Comparison of ENCODE assay signal across 8 cellular contexts in the genomic region with DNA sequence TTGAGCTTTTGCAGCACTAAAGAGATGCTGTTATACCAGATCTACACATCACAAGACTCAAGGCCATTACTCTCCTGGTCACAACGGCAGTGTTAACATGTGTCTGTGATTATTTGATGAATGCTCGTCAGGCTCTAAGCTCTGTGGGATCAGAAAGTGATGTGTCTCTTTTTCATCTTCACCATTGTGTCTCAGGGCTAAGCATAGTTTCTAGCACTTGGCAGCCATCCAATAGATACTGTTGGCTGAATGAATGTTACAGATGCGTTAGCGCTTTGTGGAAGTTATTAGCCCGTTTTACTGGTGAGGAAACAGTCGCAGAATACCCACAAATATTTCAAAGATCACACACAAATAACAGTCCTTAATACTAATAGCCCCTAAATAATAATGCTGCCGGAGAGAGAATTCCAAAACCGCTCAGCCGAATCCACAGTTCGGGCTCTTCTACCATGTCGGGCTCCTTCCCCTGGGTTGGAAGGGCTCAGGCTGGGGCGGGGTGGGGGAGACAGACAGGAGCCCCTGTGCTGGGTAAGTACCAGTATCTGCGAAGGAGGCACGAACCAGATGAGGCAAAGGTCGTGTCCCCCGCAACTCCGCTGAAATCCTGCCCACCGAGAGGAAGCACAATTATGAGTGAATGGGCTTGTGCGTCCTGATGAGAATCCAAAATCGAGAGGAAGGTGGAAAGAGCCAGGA. TPM values are rescaled to one million over a fixed set of nuclear protein-coding genes. Genes with fewer than 3 reads are reported as not detected.
DNase-seq lines count a peak whose midpoint lies in the region; ATAC-seq, FAIRE-seq and TF ChIP-seq lines count a peak whose summit lies in the region.

No MANE protein-coding gene starts in this region.

- H3K27me3 Mint-ChIP-seq in activated naive CD4-positive, alpha-beta T cell treated with anti-CD3 and anti-CD28 coated beads for 36 hours (ENCODE audit: low read depth) = peaks cover 43% of the 10 kb centered on the region
- H3K27me3 Mint-ChIP-seq in activated naive CD8-positive, alpha-beta T cell treated with anti-CD3 and anti-CD28 coated beads, Interleukin-2, amount 10 ng/mL, durations not matched to agents 7 days and 5 days = peaks cover 86% of the 10 kb centered on the region

- no peak for TF ChIP-seq POLR2A in upper lobe of left lung (IDR thresholded peaks at IDR 0.05)

- CTCF ChIA-PET in activated naive CD4-positive, alpha-beta T cell treated with anti-CD3 and anti-CD28 coated beads for 36 hours (lab: Charles Lee) = interaction anchor here (0.7 kb wide), 1 partner anchor 493 kb away, joined by 3 read pairs; no protein-coding TSS in a partner anchor

- intact Hi-C loops in activated naive CD4-positive, alpha-beta T cell treated with anti-CD3 and anti-CD28 coated beads for 36 hours (cut with micrococcal nuclease) = no loop called here

- no peaks in the 10 kb centered on the region for H3K9me3 Mint-ChIP-seq in activated naive CD4-positive, alpha-beta T cell treated with anti-CD3 and anti-CD28 coated beads for 36 hours
- no peaks in the 10 kb centered on the region for H3K9me3 Mint-ChIP-seq in activated naive CD8-positive, alpha-beta T cell treated with anti-CD3 and anti-CD28 coated beads, Interleukin-2, amount 10 ng/mL, durations not matched to agents 7 days and 5 days

- H3K4me3 Mint-ChIP-seq in activated naive CD4-positive, alpha-beta T cell treated with anti-CD3 and anti-CD28 coated beads for 36 hours = peak overlapping the region; percentile 75
- peak overlapping the region; percentile 85 for H3K4me3 Mint-ChIP-seq in activated naive CD8-positive, alpha-beta T cell treated with anti-CD3 and anti-CD28 coated beads, Interleukin-2, amount 10 ng/mL, durations not matched to agents 7 days and 5 days

- H3K27me3 ChIP-seq in upper lobe of left lung = peaks cover 0 to 5% (median 0%) of the 10 kb centered on the region in 4 donors

- DNase-seq in activated naive CD4-positive, alpha-beta T cell treated with anti-CD3 and anti-CD28 coated beads for 36 hours = no peak
- no peak for DNase-seq in activated naive CD4-positive, alpha-beta T cell treated with anti-CD3 and anti-CD28 coated beads, Interleukin-2, amount 50 U/mL, for 16 hours
- no peak for DNase-seq in activated naive CD8-positive, alpha-beta T cell treated with anti-CD3 and anti-CD28 coated beads, Interleukin-2, amount 10 ng/mL, durations not matched to agents 7 days and 5 days
- no peak for DNase-seq in upper lobe of left lung
- no peak for DNase-seq in HK-2 (ENCODE audit: unreplicated experiment)

- no peaks in the 10 kb centered on the region for H3K9me3 ChIP-seq in upper lobe of left lung

- no peaks in the 10 kb centered on the region for H3K36me3 ChIP-seq in upper lobe of left lung

- no peak for TF ChIP-seq EP300 in upper lobe of left lung (IDR thresholded peaks at IDR 0.05)

- no peak overlapping the region for H3K27ac Mint-ChIP-seq in activated naive CD4-positive, alpha-beta T cell treated with anti-CD3 and anti-CD28 coated beads for 36 hours
- H3K27ac Mint-ChIP-seq in activated naive CD8-positive, alpha-beta T cell treated with anti-CD3 and anti-CD28 coated beads, Interleukin-2, amount 10 ng/mL, durations not matched to agents 7 days and 5 days = no peak overlapping the region

- POLR2A ChIA-PET in activated naive CD8-positive, alpha-beta T cell treated with anti-CD3 and anti-CD28 coated beads, Interleukin-2, amount 10 ng/mL, durations not matched to agents 7 days and 5 days (lab: Charles Lee) = interaction anchor here (0.6 kb wide), 1 partner anchor 84 kb away, joined by 3 read pairs; no protein-coding TSS in a partner anchor

- H3K36me3 Mint-ChIP-seq in activated naive CD4-positive, alpha-beta T cell treated with anti-CD3 and anti-CD28 coated beads for 36 hours (ENCODE audit: low read depth) = no peaks in the 10 kb centered on the region
- no peaks in the 10 kb centered on the region for H3K36me3 Mint-ChIP-seq in activated naive CD8-positive, alpha-beta T cell treated with anti-CD3 and anti-CD28 coated beads, Interleukin-2, amount 10 ng/mL, durations not matched to agents 7 days and 5 days

- H3K4me1 Mint-ChIP-seq in activated naive CD4-positive, alpha-beta T cell treated with anti-CD3 and anti-CD28 coated beads for 36 hours (ENCODE audit: low read depth) = peaks cover 16% of the 10 kb centered on the region
- peaks cover 18% of the 10 kb centered on the region for H3K4me1 Mint-ChIP-seq in activated naive CD8-positive, alpha-beta T cell treated with anti-CD3 and anti-CD28 coated beads, Interleukin-2, amount 10 ng/mL, durations not matched to agents 7 days and 5 days

- peaks cover 15 to 22% (median 17%) of the 10 kb centered on the region in 4 donors for H3K4me1 ChIP-seq in upper lobe of left lung

- ATAC-seq in activated naive CD8-positive, alpha-beta T cell treated with anti-CD3 and anti-CD28 coated beads, Interleukin-2, amount 10 ng/mL, durations not matched to agents 7 days and 5 days (ENCODE audit: low read depth) = no peak
- ATAC-seq in upper lobe of left lung (ENCODE audit: low FRiP score in 2 of 2) (no peak), HG03159 (IDR thresholded peaks at IDR 0.05; ENCODE audit: unreplicated experiment) (no peak), GM18909 (IDR thresholded peaks at IDR 0.05; ENCODE audit: poor library complexity, unreplicated experiment) (no peak)

- WGBS in upper lobe of left lung, 2 donors = 12 to 14% methylated on average over 19 to 20 of the region's 20 CpGs

- peak overlapping the region in 3 of 4 donors; percentile 49 to 57 (median 55) for H3K4me3 ChIP-seq in upper lobe of left lung

- no peak overlapping the region for H3K27ac ChIP-seq in upper lobe of left lung

- no peak for TF ChIP-seq CTCF in upper lobe of left lung (IDR thresholded peaks at IDR 0.05)

- FAIRE-seq in islet of Langerhans (lab: Jason Lieb, UNC) = peak; percentile 72

RNA-seq across cellular contexts. Expression of a gene that starts 1.1 kb away (rescaled TPM):
- total RNA-seq in activated naive CD4-positive, alpha-beta T cell treated with anti-CD3 and anti-CD28 coated beads for 36 hours = under 1 TPM; 0.64 to 0.79 TPM
- 1 to 10 TPM; 2.0 to 2.2 TPM for total RNA-seq in activated naive CD8-positive, alpha-beta T cell treated with anti-CD3 and anti-CD28 coated beads, Interleukin-2, amount 10 ng/mL, durations not matched to agents 7 days and 5 days
- total RNA-seq in upper lobe of left lung = 10 to 100 TPM in 1 of 6 donors, 1 to 10 TPM in 1, under 1 TPM in 3, not detected in 1; 0.11 to 10.8 (median 0.80) TPM
